Comparison of ENCODE assay signal across 11 cellular contexts in genomic region chr15:99385865-99386264, GRCh38.
A peak's percentile ranks its signal among the peaks of the same experiment; 100 is the strongest.
DNase-seq lines count a peak whose midpoint lies in the region; ATAC-seq and TF ChIP-seq lines count a peak whose summit lies in the region.
"Had no signal": no experiment of that assay in that cellular context is flagged by ENCODE, and none has a peak within 500 bp of the region (broad histone marks: within the 10 kb centered on the region; RNA-seq: fewer than 3 reads in every experiment).

No MANE protein-coding gene starts in this region.

- H3K27ac Mint-ChIP-seq in activated CD8-positive, alpha-beta T cell treated with anti-CD3 and anti-CD28 coated beads, Interleukin-2, amount 10 ng/mL, durations not matched to agents 7 days and 5 days = peak overlapping the region; percentile 74
- H3K27ac Mint-ChIP-seq in activated CD8-positive, alpha-beta T cell treated with anti-CD3 and anti-CD28 coated beads for 36 hours = no peak overlapping the region

- DNase-seq in activated CD8-positive, alpha-beta T cell treated with anti-CD3 and anti-CD28 coated beads, Interleukin-2, amount 10 ng/mL, durations not matched to agents 7 days and 5 days = no peak
- DNase-seq in activated CD8-positive, alpha-beta T cell treated with anti-CD3 and anti-CD28 coated beads for 36 hours = no peak
- peak; percentile 47 to 76 for DNase-seq in cardiac fibroblast (ENCODE audit: low read depth in 2 of 2)
- peak in 1 of 2 donors; percentile 78 for DNase-seq in left lung
- DNase-seq in ureter (ENCODE audit: low spot score) = peak; percentile 78
- DNase-seq in NCI-H748 treated with DMSO at 0.1 percent for 48 hours (lab: John Stamatoyannopoulos, UW) = no peak
- no peak for DNase-seq in activated CD4-positive, alpha-beta T cell treated with anti-CD3 and anti-CD28 coated beads for 1 hour
- no peak for DNase-seq in SIG-M5 (lab: John Stamatoyannopoulos, UW)
- DNase-seq: activated gamma-delta T cell, SK-N-SH had no signal

- no peaks in the 10 kb centered on the region for H3K9me3 ChIP-seq in left lung
- H3K9me3 ChIP-seq: neutrophil, SK-N-SH had no signal

- H3K4me3 Mint-ChIP-seq in activated CD8-positive, alpha-beta T cell treated with anti-CD3 and anti-CD28 coated beads, Interleukin-2, amount 10 ng/mL, durations not matched to agents 7 days and 5 days = no peak overlapping the region
- no peak overlapping the region for H3K4me3 Mint-ChIP-seq in activated CD8-positive, alpha-beta T cell treated with anti-CD3 and anti-CD28 coated beads for 36 hours

- no peaks in the 10 kb centered on the region for H3K36me3 ChIP-seq in left lung

- no peak for TF ChIP-seq CTCF in activated CD8-positive, alpha-beta T cell treated with anti-CD3 and anti-CD28 coated beads for 36 hours (IDR thresholded peaks at IDR 0.05)
- TF ChIP-seq CTCF in cardiac fibroblast (IDR thresholded peaks at IDR 0.05; ENCODE audit: low read depth, low read length) (no peak), left lung (IDR thresholded peaks at IDR 0.05) (no peak)

- H3K27me3 ChIP-seq in left lung = no peaks in the 10 kb centered on the region
- H3K27me3 ChIP-seq: neutrophil had no signal

- no peak for ATAC-seq in activated CD8-positive, alpha-beta T cell treated with anti-CD3 and anti-CD28 coated beads, Interleukin-2, amount 10 ng/mL, durations not matched to agents 7 days and 5 days
- ATAC-seq in activated CD8-positive, alpha-beta T cell treated with anti-CD3 and anti-CD28 coated beads for 36 hours = no peak
- ATAC-seq in left lung = peak; percentile 96

- H3K4me3 ChIP-seq in cardiac fibroblast (replicated peaks in 1 of 2; ENCODE audit: low read depth in 2 of 2, low read length in 2 of 2) = no peak overlapping the region
- no peak overlapping the region for H3K4me3 ChIP-seq in left lung

- POLR2A ChIA-PET in activated CD8-positive, alpha-beta T cell treated with anti-CD3 and anti-CD28 coated beads, Interleukin-2, amount 10 ng/mL, durations not matched to agents 7 days and 5 days (lab: Charles Lee) = no interaction called here
- POLR2A ChIA-PET in activated CD8-positive, alpha-beta T cell treated with anti-CD3 and anti-CD28 coated beads for 36 hours (lab: Charles Lee) = no interaction called here

- H3K4me1 ChIP-seq in left lung = peaks cover 5 to 7% of the 10 kb centered on the region in 2 donors

- H3K36me3 Mint-ChIP-seq in activated CD8-positive, alpha-beta T cell treated with anti-CD3 and anti-CD28 coated beads, Interleukin-2, amount 10 ng/mL, durations not matched to agents 7 days and 5 days (ENCODE audit: low read depth) = peaks cover 15% of the 10 kb centered on the region
- peaks cover 11% of the 10 kb centered on the region for H3K36me3 Mint-ChIP-seq in activated CD8-positive, alpha-beta T cell treated with anti-CD3 and anti-CD28 coated beads for 36 hours (ENCODE audit: low read depth)

- H3K9me3 Mint-ChIP-seq in activated CD8-positive, alpha-beta T cell treated with anti-CD3 and anti-CD28 coated beads, Interleukin-2, amount 10 ng/mL, durations not matched to agents 7 days and 5 days (ENCODE audit: insufficient read depth) = peaks cover 5% of the 10 kb centered on the region
- peaks cover 2% of the 10 kb centered on the region for H3K9me3 Mint-ChIP-seq in activated CD8-positive, alpha-beta T cell treated with anti-CD3 and anti-CD28 coated beads for 36 hours

- CTCF ChIA-PET in activated CD8-positive, alpha-beta T cell treated with anti-CD3 and anti-CD28 coated beads, Interleukin-2, amount 10 ng/mL, durations not matched to agents 7 days and 5 days (lab: Charles Lee) = interaction anchor here (0.7 to 2.0 kb wide), 6 partner anchors 10 to 318 kb away, joined by 3 to 8 read pairs (median 3); no protein-coding TSS in a partner anchor
- CTCF ChIA-PET in activated CD8-positive, alpha-beta T cell treated with anti-CD3 and anti-CD28 coated beads for 36 hours (lab: Charles Lee) = interaction anchor here (0.8 to 1.8 kb wide), 7 partner anchors 13 to 370 kb away, joined by 3 to 11 read pairs (median 3); no protein-coding TSS in a partner anchor

- peaks cover 10% of the 10 kb centered on the region for H3K4me1 Mint-ChIP-seq in activated CD8-positive, alpha-beta T cell treated with anti-CD3 and anti-CD28 coated beads, Interleukin-2, amount 10 ng/mL, durations not matched to agents 7 days and 5 days (ENCODE audit: low read depth)
- peaks cover 10% of the 10 kb centered on the region for H3K4me1 Mint-ChIP-seq in activated CD8-positive, alpha-beta T cell treated with anti-CD3 and anti-CD28 coated beads for 36 hours (ENCODE audit: low read depth)

- no peaks in the 10 kb centered on the region for H3K27me3 Mint-ChIP-seq in activated CD8-positive, alpha-beta T cell treated with anti-CD3 and anti-CD28 coated beads, Interleukin-2, amount 10 ng/mL, durations not matched to agents 7 days and 5 days (ENCODE audit: low read depth)
- no peaks in the 10 kb centered on the region for H3K27me3 Mint-ChIP-seq in activated CD8-positive, alpha-beta T cell treated with anti-CD3 and anti-CD28 coated beads for 36 hours

- H3K27ac ChIP-seq in left lung = peak overlapping the region in 1 of 2 donors; percentile 30
- H3K27ac ChIP-seq: neutrophil had no signal

- intact Hi-C loops in activated CD8-positive, alpha-beta T cell treated with anti-CD3 and anti-CD28 coated beads for 36 hours (cut with micrococcal nuclease) = no loop called here
- intact Hi-C loops in left lung (cut with DNase I) = loop anchor here in 1 of 2 donors (10.0 kb wide), 1 partner anchor 319 kb away; no protein-coding TSS in a partner anchor

Comparison
In these comparisons a context has a peak if more than half of its experiments do, and no peak if none do; other contexts are left out.
1. DNase-seq: peak in cardiac fibroblast (2 of 2) and ureter (single experiment); none in activated CD8-positive, alpha-beta T cell treated with anti-CD3 and anti-CD28 coated beads, Interleukin-2, amount 10 ng/mL, durations not matched to agents 7 days and 5 days (single experiment), activated CD8-positive, alpha-beta T cell treated with anti-CD3 and anti-CD28 coated beads for 36 hours (single experiment), NCI-H748 treated with DMSO at 0.1 percent for 48 hours (single experiment), activated CD4-positive, alpha-beta T cell treated with anti-CD3 and anti-CD28 coated beads for 1 hour (single experiment) and SIG-M5 (single experiment).